In genomic region chr10:50672152-50672551, GRCh38 we compare ENCODE assay signal across 7 cellular contexts. TPM values are rescaled to one million over a fixed set of nuclear protein-coding genes. Genes with fewer than 3 reads are reported as not detected.
DNase-seq lines count a peak whose midpoint lies in the region; ATAC-seq and TF ChIP-seq lines count a peak whose summit lies in the region.
"Not testable (repeated sequence)": the region's sequence is repeated elsewhere in the genome, so short reads cannot be mapped to it uniquely, and the experiment has no call there.

No MANE protein-coding gene starts in this region.

- not testable (repeated sequence) for H3K9me2 ChIP-seq in OCI-LY7 (ENCODE audit: insufficient read depth, low read length)

- not testable (repeated sequence) for H4K20me1 ChIP-seq in OCI-LY7 (ENCODE audit: insufficient read depth, low read length)

- not testable (repeated sequence) for H3K79me2 ChIP-seq in OCI-LY7 (ENCODE audit: insufficient read depth, low read depth, low read length)

- not testable (repeated sequence) for H3K4me3 Mint-ChIP-seq in activated CD8-positive, alpha-beta T cell treated with anti-CD3 and anti-CD28 coated beads, Interleukin-2, amount 10 ng/mL, durations not matched to agents 7 days and 5 days; activated naive CD8-positive, alpha-beta T cell; naive B cell

- H3K36me3 Mint-ChIP-seq in activated CD8-positive, alpha-beta T cell treated with anti-CD3 and anti-CD28 coated beads, Interleukin-2, amount 10 ng/mL, durations not matched to agents 7 days and 5 days (ENCODE audit: low read depth): peaks cover 22% of the 10 kb centered on the region
- H3K36me3 Mint-ChIP-seq in activated naive CD8-positive, alpha-beta T cell; naive B cell: not testable (repeated sequence)

- intact Hi-C loops in OCI-LY7 (cut with micrococcal nuclease; ENCODE audit: unreplicated experiment): not testable (repeated sequence)

- H2AFZ ChIP-seq in OCI-LY7 (ENCODE audit: low read length): peak overlapping the region; percentile 98

- H3K27ac ChIP-seq in OCI-LY7 (ENCODE audit: low read depth, low read length, poor library complexity, severe bottlenecking): peak overlapping the region; percentile 39

- not testable (repeated sequence) for TF ChIP-seq CTCF in OCI-LY7 (conservative IDR thresholded peaks at IDR 0.05; ENCODE audit: low read length)

- CTCF ChIA-PET in OCI-LY7 (lab: Charles Lee; ENCODE audit: unreplicated experiment); activated CD8-positive, alpha-beta T cell treated with anti-CD3 and anti-CD28 coated beads, Interleukin-2, amount 10 ng/mL, durations not matched to agents 7 days and 5 days (lab: Charles Lee): not testable (repeated sequence)

- not testable (repeated sequence) for H3K9me3 ChIP-seq in OCI-LY7 (ENCODE audit: low read length)

- DNase-seq in KBM-7: peak; percentile 25
- DNase-seq in OCI-LY7 (ENCODE audit: low spot score): peak; percentile 77
- DNase-seq in activated CD8-positive, alpha-beta T cell treated with anti-CD3 and anti-CD28 coated beads, Interleukin-2, amount 10 ng/mL, durations not matched to agents 7 days and 5 days: peak; percentile 53
- DNase-seq in naive B cell: peak; percentile 12

- not testable (repeated sequence) for H3K4me3 ChIP-seq in OCI-LY7 (ENCODE audit: low read depth, low read length, poor library complexity, severe bottlenecking)

- H3K9me3 Mint-ChIP-seq in activated CD8-positive, alpha-beta T cell treated with anti-CD3 and anti-CD28 coated beads, Interleukin-2, amount 10 ng/mL, durations not matched to agents 7 days and 5 days (ENCODE audit: insufficient read depth); activated naive CD8-positive, alpha-beta T cell (ENCODE audit: low read depth); naive B cell: not testable (repeated sequence)

- not testable (repeated sequence) for H3K27me3 Mint-ChIP-seq in activated CD8-positive, alpha-beta T cell treated with anti-CD3 and anti-CD28 coated beads, Interleukin-2, amount 10 ng/mL, durations not matched to agents 7 days and 5 days (ENCODE audit: low read depth); activated naive CD8-positive, alpha-beta T cell; naive B cell

- in situ Hi-C loops in KBM-7 (cut with MboI; ENCODE audit: low pct_unique_long_range_greater_than_20kb, low sequenced_read_pairs): not testable (repeated sequence)

- peaks cover 23% of the 10 kb centered on the region for H3K4me1 Mint-ChIP-seq in activated CD8-positive, alpha-beta T cell treated with anti-CD3 and anti-CD28 coated beads, Interleukin-2, amount 10 ng/mL, durations not matched to agents 7 days and 5 days (ENCODE audit: low read depth)
- H3K4me1 Mint-ChIP-seq in activated naive CD8-positive, alpha-beta T cell (ENCODE audit: low read depth): peaks cover 12% of the 10 kb centered on the region
- peaks cover 0 to 13% (median 11%) of the 10 kb centered on the region in 3 donors for H3K4me1 Mint-ChIP-seq in naive B cell

- peak; percentile 58 for ATAC-seq in GM18498 (IDR thresholded peaks at IDR 0.05; ENCODE audit: unreplicated experiment)
- ATAC-seq in GM21723 (IDR thresholded peaks at IDR 0.05; ENCODE audit: unreplicated experiment): peak; percentile 63
- peak; percentile 65 for ATAC-seq in activated CD8-positive, alpha-beta T cell treated with anti-CD3 and anti-CD28 coated beads, Interleukin-2, amount 10 ng/mL, durations not matched to agents 7 days and 5 days
- ATAC-seq in naive B cell (ENCODE audit: low read depth in 2 of 2): peak; percentile 78 to 81

- peak overlapping the region; percentile 24; the same call in 1 of the 2 replicates for H3K4me2 ChIP-seq in OCI-LY7 (ENCODE audit: low read length)

- H3K4me1 ChIP-seq in OCI-LY7 (ENCODE audit: insufficient read depth, low read length, poor library complexity, severe bottlenecking): peaks cover 16% of the 10 kb centered on the region

- POLR2A ChIA-PET in OCI-LY7 (lab: Charles Lee); activated CD8-positive, alpha-beta T cell treated with anti-CD3 and anti-CD28 coated beads, Interleukin-2, amount 10 ng/mL, durations not matched to agents 7 days and 5 days (lab: Charles Lee): not testable (repeated sequence)

- not testable (repeated sequence) for BruUV-seq in OCI-LY7 (replicated peaks; lab: Mats Ljungman, UMichigan)

- H3K36me3 ChIP-seq in OCI-LY7 (ENCODE audit: insufficient read depth, low read length): not testable (repeated sequence)

- H3K27ac Mint-ChIP-seq in activated CD8-positive, alpha-beta T cell treated with anti-CD3 and anti-CD28 coated beads, Interleukin-2, amount 10 ng/mL, durations not matched to agents 7 days and 5 days: peak overlapping the region; percentile 87
- H3K27ac Mint-ChIP-seq in activated naive CD8-positive, alpha-beta T cell: peak overlapping the region; percentile 42
- peak overlapping the region in 4 of 6 donors; percentile 33 to 59 (median 47) for H3K27ac Mint-ChIP-seq in naive B cell

RNA-seq across cellular contexts. Expression of gene SGMS1, which starts 48.4 kb away (rescaled TPM):
- 45.4 and 65.6 TPM in 2 replicates for total RNA-seq in OCI-LY7 (2014; rRNA removed; shearing (Covaris generic))
- 57.5 and 64.7 TPM in 2 replicates for total RNA-seq in OCI-LY7 (2022)
- 10 to 100 TPM; 14.2 to 16.4 TPM for total RNA-seq in activated CD8-positive, alpha-beta T cell treated with anti-CD3 and anti-CD28 coated beads, Interleukin-2, amount 10 ng/mL, durations not matched to agents 7 days and 5 days
- 10 to 100 TPM; 14.2 to 21.7 (median 16.7) TPM for polyA plus RNA-seq in naive B cell (ENCODE audit: low read depth in 6 of 6)

Comparison
In these comparisons a context has a peak if more than half of its experiments do, and no peak if none do; other contexts are left out.
1. DNase-seq: peak in every context shown above with its lines; median percentile 77 in OCI-LY7; 53 in activated CD8-positive, alpha-beta T cell treated with anti-CD3 and anti-CD28 coated beads, Interleukin-2, amount 10 ng/mL, durations not matched to agents 7 days and 5 days; 25 in KBM-7; 12 in naive B cell.